Comparison of ENCODE assay signal across 15 cellular contexts in the genomic region with DNA sequence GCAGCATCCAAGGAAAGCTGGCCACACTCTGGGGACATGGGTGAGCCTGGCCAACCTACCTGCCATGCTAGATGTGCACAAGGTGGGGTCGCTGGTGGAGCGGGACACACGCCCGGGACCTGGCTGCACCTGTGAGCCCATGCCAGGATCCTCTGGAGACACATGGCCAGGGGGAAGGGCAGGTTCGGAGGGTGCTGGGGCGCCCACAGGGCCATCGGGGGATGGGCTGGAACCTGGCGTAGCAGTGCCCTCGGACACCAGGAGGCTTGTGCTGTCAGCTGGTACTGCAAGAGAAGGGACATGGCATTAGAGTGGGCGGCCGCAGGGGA.
DNase-seq lines count a peak whose midpoint lies in the region; ATAC-seq, FAIRE-seq and TF ChIP-seq lines count a peak whose summit lies in the region.
"Had no signal": no experiment of that assay in that cellular context is flagged by ENCODE, and none has a peak within 500 bp of the region (broad histone marks: within the 10 kb centered on the region; RNA-seq: fewer than 3 reads in every experiment).

No MANE protein-coding gene starts in this region.

- H3K27me3 ChIP-seq in BE2C (no peaks in the 10 kb centered on the region), osteoblast (ENCODE audit: insufficient read depth, low read length) (no peaks in the 10 kb centered on the region)
- H3K27me3 ChIP-seq: BLaER1 had no signal

- H3K4me2 ChIP-seq in osteoblast (ENCODE audit: insufficient read depth, low read length), result no peak overlapping the region
- H3K4me2 ChIP-seq: BLaER1 had no signal

- no peak overlapping the region for H3K9ac ChIP-seq in kidney (ENCODE audit: low read length in 2 of 2)
- H3K9ac ChIP-seq: BLaER1 had no signal

- no peak overlapping the region for H3K4me3 ChIP-seq in BE2C (ENCODE audit: low read depth, low read length)
- H3K4me3 ChIP-seq in kidney (ENCODE audit: low read length in 2 of 2), result no peak overlapping the region
- no peak overlapping the region for H3K4me3 ChIP-seq in osteoblast (ENCODE audit: insufficient read depth, low read length)
- H3K4me3 ChIP-seq in lower leg skin (ENCODE audit: low read depth, poor library complexity, severe bottlenecking), result no peak overlapping the region
- H3K4me3 ChIP-seq: BLaER1 had no signal

- H3K36me3 ChIP-seq in BE2C (no peaks in the 10 kb centered on the region), kidney (ENCODE audit: control insufficient read depth in 1 of 2, insufficient read depth in 2 of 2, low read length in 2 of 2) (no peaks in the 10 kb centered on the region), osteoblast (ENCODE audit: insufficient read depth, low read length) (no peaks in the 10 kb centered on the region)
- H3K36me3 ChIP-seq: BLaER1 had no signal

- H3K9me3 ChIP-seq in BE2C (no peaks in the 10 kb centered on the region), kidney (ENCODE audit: control insufficient read depth in 1 of 2, low read length in 2 of 2) (no peaks in the 10 kb centered on the region), osteoblast (ENCODE audit: low read depth, low read length) (no peaks in the 10 kb centered on the region)
- H3K9me3 ChIP-seq: BLaER1 had no signal

- no peak for TF ChIP-seq CTCF in BE2C (IDR thresholded peaks at IDR 0.05; ENCODE audit: low read depth, low read length)
- no peak for TF ChIP-seq CTCF in kidney (IDR thresholded peaks at IDR 0.05; ENCODE audit: borderline replicate concordance, extremely low read depth, insufficient read depth)
- TF ChIP-seq CTCF in osteoblast (IDR thresholded peaks at IDR 0.05; ENCODE audit: extremely low read depth, low read depth, low read length), result no peak
- TF ChIP-seq CTCF in lower leg skin (IDR thresholded peaks at IDR 0.05), result no peak

- no peaks in the 10 kb centered on the region for H4K20me1 ChIP-seq in osteoblast (ENCODE audit: insufficient read depth, low read length)
- H4K20me1 ChIP-seq: BLaER1 had no signal

- 80 to 84% methylated on average over 11 of the region's 11 CpGs for WGBS in lower leg skin, 2 donors

- ATAC-seq in Right ventricle myocardium inferior (no peak), left ventricle myocardium superior (no peak)

- peak; percentile 9 for DNase-seq in Right ventricle myocardium inferior (ENCODE audit: missing footprints)
- DNase-seq in left ventricle myocardium superior, result no peak
- DNase-seq in BE2C, result peak; percentile 17
- peak; percentile 52 for DNase-seq in kidney
- DNase-seq in osteoblast (ENCODE audit: insufficient read length, low spot score, missing footprints), result peak; percentile 73
- no peak for DNase-seq in iPS-NIHi7 (ENCODE audit: extremely low spot score)
- no peak for DNase-seq in lower leg skin (ENCODE audit: low spot score in 2 of 2)
- no peak for DNase-seq in SHP77 (lab: John Stamatoyannopoulos, UW)
- DNase-seq: CD4-positive, CD25-positive, alpha-beta regulatory T cell; DMS53; GF-D8; HCEC 1CT; HFFc6 had no signal

- no peak overlapping the region for H2AFZ ChIP-seq in osteoblast (ENCODE audit: low read length)

- H3K79me2 ChIP-seq in osteoblast (ENCODE audit: insufficient read depth, low read length), result no peaks in the 10 kb centered on the region

- H3K4me1 ChIP-seq in BE2C, result peaks cover 8% of the 10 kb centered on the region
- no peaks in the 10 kb centered on the region for H3K4me1 ChIP-seq in kidney (ENCODE audit: control insufficient read depth in 1 of 2, insufficient read depth in 1 of 2, low read depth in 1 of 2, low read length in 2 of 2)
- no peaks in the 10 kb centered on the region for H3K4me1 ChIP-seq in osteoblast (ENCODE audit: insufficient read depth, low read length)

- intact Hi-C loops in Right ventricle myocardium inferior (cut with DNase I) (no loop called here), left ventricle myocardium superior (cut with micrococcal nuclease) (no loop called here), kidney (cut with DNase I) (no loop called here), lower leg skin (cut with DNase I; ENCODE audit: low total_unique reads) (no loop called here)

- no peak for FAIRE-seq in kidney (lab: Jason Lieb, UNC)

- TF ChIP-seq POLR2A in lower leg skin (IDR thresholded peaks at IDR 0.05), result no peak

- H3K27ac ChIP-seq in kidney (ENCODE audit: low read depth in 2 of 2, low read length in 2 of 2) (no peak overlapping the region), osteoblast (ENCODE audit: low read depth, low read length) (no peak overlapping the region)
- H3K27ac ChIP-seq: 22Rv1, BLaER1 had no signal

Comparison
In these comparisons a context has a peak if more than half of its experiments do, and no peak if none do; other contexts are left out.
1. DNase-seq: peak in Right ventricle myocardium inferior (single experiment), BE2C (single experiment), kidney (single experiment) and osteoblast (single experiment); none in left ventricle myocardium superior (single experiment), iPS-NIHi7 (single experiment), lower leg skin (0 of 2) and SHP77 (0 of 2).